ENCODE assay signal across 8 cellular contexts in the genomic region with DNA sequence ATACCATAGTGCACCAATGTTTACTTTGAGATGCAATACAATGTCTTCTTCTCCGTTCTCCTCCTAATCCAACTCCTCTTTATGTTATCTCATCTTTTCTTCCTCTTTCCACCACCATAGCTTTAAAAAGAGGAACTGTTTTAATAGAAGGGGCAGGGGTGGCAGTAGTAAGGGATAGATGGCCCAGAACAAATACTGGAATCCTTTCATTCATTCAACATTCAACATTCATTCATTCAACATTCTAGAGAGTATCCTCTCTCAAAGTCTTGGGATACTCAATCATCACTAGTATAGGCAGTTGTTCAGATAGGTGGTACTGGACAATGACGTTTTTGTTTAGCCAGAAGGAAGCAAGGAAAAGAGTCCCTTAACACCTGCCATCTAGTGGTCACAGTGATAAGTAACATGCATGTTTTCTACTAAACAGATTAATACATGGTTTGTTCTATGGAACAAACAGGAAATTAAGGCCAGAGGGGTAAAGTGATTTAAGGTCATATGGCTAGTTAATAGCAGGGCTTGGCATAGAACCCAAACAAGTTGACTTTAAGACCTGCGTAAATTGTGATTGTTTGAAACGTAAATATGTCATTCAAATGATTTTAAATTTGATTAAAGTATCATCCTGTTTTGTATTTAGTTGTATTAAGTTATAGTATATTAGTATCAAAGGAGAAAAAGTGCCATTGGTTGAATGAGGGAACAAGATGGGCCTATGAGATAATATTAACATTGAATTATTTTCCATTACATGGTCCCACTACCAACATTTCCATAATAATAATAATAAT. TPM values are rescaled to one million over a fixed set of nuclear protein-coding genes. Genes with fewer than 3 reads are reported as not detected.
A peak's percentile ranks its signal among the peaks of the same experiment; 100 is the strongest.
DNase-seq lines count a peak whose midpoint lies in the region; ATAC-seq, FAIRE-seq and TF ChIP-seq lines count a peak whose summit lies in the region.

No MANE protein-coding gene starts in this region.

- WGBS in HepG2 (ENCODE audit: low lambda C conversion rate): 55% methylated on average over 4 of the region's 4 CpGs

- TF ChIP-seq EP300 in HepG2 (IDR thresholded peaks at IDR 0.05; ENCODE audit: low read depth in 2 of 2, low read length in 2 of 2) (no peak), HepG2 (CRISPR knock-in tag; IDR thresholded peaks at IDR 0.05; ENCODE audit: borderline replicate concordance) (no peak)

- H3K79me2 ChIP-seq in HCT116 (ENCODE audit: insufficient read depth, low read length) (peaks cover 23% of the 10 kb centered on the region), HepG2 (ENCODE audit: insufficient read depth, low read length) (peaks cover 11% of the 10 kb centered on the region)

- H2AFZ ChIP-seq in HCT116 (ENCODE audit: low read depth, low read length, poor library complexity, severe bottlenecking) (no peak overlapping the region), HepG2 (ENCODE audit: low read length) (no peak overlapping the region)

- no peak overlapping the region for H3K9ac ChIP-seq in HCT116 (ENCODE audit: low read length)
- no peak overlapping the region for H3K9ac ChIP-seq in HepG2 (ENCODE audit: insufficient read depth, low read depth, low read length)

- TF ChIP-seq RAD21 in HCT116 (IDR thresholded peaks at IDR 0.05; ENCODE audit: low read depth) (peak; percentile 42), HepG2 (CRISPR knock-in tag; IDR thresholded peaks at IDR 0.05) (0 out of 2 replicates have a peak, but pooled peaks have one; percentile 18)

- peaks cover 18% of the 10 kb centered on the region for H3K4me1 Mint-ChIP-seq in CD8-positive, alpha-beta T cell (ENCODE audit: low read depth)

- in situ Hi-C loops in astrocyte of the spinal cord (cut with HindIII; ENCODE audit: low sequenced_read_pairs) (no loop called here), HepG2 (cut with HindIII; ENCODE audit: extremely low pct_ligation_motif_present, low pct_unique_long_range_greater_than_20kb) (loop anchor here (5.0 kb wide), 1 partner anchor 403 kb away; no protein-coding TSS in a partner anchor)

- intact Hi-C loops in CD8-positive, alpha-beta T cell (cut with DNase I, micrococcal nuclease): loop anchor here (5.0 to 10.0 kb wide), 5 partner anchors 307 to 1287 kb away; partner anchors contain the start of genes ABCC5 (in 1 of the 2), SENP2 (in 1 of the 2), TBCCD1 (in 1 of the 2) and TRA2B (in 1 of the 2)
- intact Hi-C loops in HCT116 (cut with micrococcal nuclease): loop anchor here (2.0 kb wide), 1 partner anchor 406 kb away; no protein-coding TSS in a partner anchor
- intact Hi-C loops in HepG2 (cut with micrococcal nuclease; ENCODE audit: unreplicated experiment): loop anchor here (1.0 to 2.0 kb wide), 2 partner anchors 26 to 405 kb away; partner anchors contain the start of gene EHHADH
- intact Hi-C loops in posterior cingulate gyrus (cut with DNase I): no loop called here

- no peaks in the 10 kb centered on the region for H3K9me2 ChIP-seq in HCT116 (ENCODE audit: insufficient read depth)

- H3K4me3 Mint-ChIP-seq in CD8-positive, alpha-beta T cell: no peak overlapping the region

- H3K9me3 ChIP-seq in CD8-positive, alpha-beta T cell (ENCODE audit: low read length): no peaks in the 10 kb centered on the region
- H3K9me3 ChIP-seq in HCT116 (ENCODE audit: control insufficient read depth in 1 of 2, insufficient read depth in 1 of 2, low read depth in 1 of 2, low read length in 2 of 2): no peaks in the 10 kb centered on the region
- H3K9me3 ChIP-seq in HepG2 (ENCODE audit: low read length): no peaks in the 10 kb centered on the region

- CTCF ChIA-PET in CD8-positive, alpha-beta T cell (lab: Charles Lee): no interaction called here
- CTCF ChIA-PET in HCT116 (lab: Charles Lee): interaction anchor here (1.0 kb wide), 1 partner anchor 11 kb away, joined by 3 read pairs; no protein-coding TSS in a partner anchor
- CTCF ChIA-PET in HepG2 (lab: Yijun Ruan, JAX; ENCODE audit: low intra/inter-chr PET ratio, low total read pairs): interaction anchor here (1.2 kb wide), 1 partner anchor 405 kb away, joined by 3 read pairs; no protein-coding TSS in a partner anchor

- FAIRE-seq in HepG2 (lab: Jason Lieb, UNC): peak; percentile 60

- RAD21 ChIA-PET in HCT116 (lab: Charles Lee; ENCODE audit: low non-redundant PET in 1 of 2, low total read pairs in 2 of 2, uncharacterized antibody in 2 of 2, unreplicated experiment in 2 of 2): no interaction called here

- BruUV-seq in HCT116 (replicated peaks; lab: Mats Ljungman, UMichigan): no TSS peak
- BruUV-seq in HepG2 (replicated peaks; lab: Mats Ljungman, UMichigan): no TSS peak

- H3K27ac Mint-ChIP-seq in CD8-positive, alpha-beta T cell: no peak overlapping the region

- H4K20me1 ChIP-seq in HCT116 (ENCODE audit: insufficient read depth): no peaks in the 10 kb centered on the region
- no peaks in the 10 kb centered on the region for H4K20me1 ChIP-seq in HepG2 (ENCODE audit: insufficient read depth, low read length)

- peak; percentile 53 for TF ChIP-seq CTCF in CD8-positive, alpha-beta T cell (IDR thresholded peaks at IDR 0.05)
- TF ChIP-seq CTCF in HCT116 (IDR thresholded peaks at IDR 0.05 in 2 of 3, conservative IDR thresholded peaks at IDR 0.05 in 1 of 3; ENCODE audit: borderline replicate concordance in 1 of 3, insufficient read depth in 1 of 3, low read depth in 2 of 3, low read length in 2 of 3): peak; percentile 57 to 79 (median 68); a peak in 5 of 6 replicates
- TF ChIP-seq CTCF in astrocyte of the spinal cord (IDR thresholded peaks at IDR 0.05; ENCODE audit: low read depth, low read length): peak; percentile 68
- TF ChIP-seq CTCF in HepG2 (CRISPR knock-in tag; IDR thresholded peaks at IDR 0.05): peak; percentile 77

- H3K4me2 ChIP-seq in HCT116 (ENCODE audit: low read length) (peak overlapping the region; percentile 49; the same call in 1 of the 2 replicates), HepG2 (ENCODE audit: low read depth, low read length) (peak overlapping the region; percentile 48)

- peaks cover 8% of the 10 kb centered on the region for H3K36me3 Mint-ChIP-seq in CD8-positive, alpha-beta T cell

- H3K36me3 ChIP-seq in CD8-positive, alpha-beta T cell (ENCODE audit: insufficient read depth, low read length): no peaks in the 10 kb centered on the region
- no peaks in the 10 kb centered on the region for H3K36me3 ChIP-seq in HCT116 (ENCODE audit: control insufficient read depth in 1 of 2, insufficient read depth in 2 of 2, low read length in 2 of 2)
- no peaks in the 10 kb centered on the region for H3K36me3 ChIP-seq in HepG2 (replicated peaks in 1 of 2; ENCODE audit: control insufficient read depth in 1 of 2, insufficient read depth in 2 of 2, low read length in 2 of 2)

- no peak for ATAC-seq in CD8-positive, alpha-beta T cell
- ATAC-seq in HCT116 (peak; percentile 65), HepG2 (peak; percentile 28; the same call in 2 of the 3 replicates), HG03095 (IDR thresholded peaks at IDR 0.05; ENCODE audit: unreplicated experiment) (no peak)

- H3K27ac ChIP-seq in CD8-positive, alpha-beta T cell (ENCODE audit: low read depth, low read length): no peak overlapping the region
- no peak overlapping the region for H3K27ac ChIP-seq in HCT116 (ENCODE audit: low read depth, low read length)
- no peak overlapping the region for H3K27ac ChIP-seq in HepG2 (ENCODE audit: extremely low read length, insufficient read depth, low read length)

- POLR2A ChIA-PET in CD8-positive, alpha-beta T cell (lab: Charles Lee): no interaction called here
- POLR2A ChIA-PET in HCT116 (lab: Charles Lee) (no interaction called here), HepG2 (lab: Yijun Ruan, JAX) (no interaction called here)

- H3K27me3 Mint-ChIP-seq in CD8-positive, alpha-beta T cell (ENCODE audit: low read depth): peaks cover 37% of the 10 kb centered on the region

- no peak overlapping the region for H3K4me3 ChIP-seq in CD8-positive, alpha-beta T cell (ENCODE audit: low read depth, low read length)
- H3K4me3 ChIP-seq in HCT116 (replicated peaks in 1 of 2; ENCODE audit: low read depth in 1 of 2, low read length in 2 of 2) (no peak overlapping the region), astrocyte of the spinal cord (ENCODE audit: low read depth, low read length) (no peak overlapping the region), HepG2 (replicated peaks in 1 of 3; ENCODE audit: insufficient read depth in 1 of 3, low read depth in 2 of 3, low read length in 3 of 3) (no peak overlapping the region)

- TF ChIP-seq POLR2A in HCT116 (IDR thresholded peaks at IDR 0.05; ENCODE audit: borderline replicate concordance, extremely low read depth, insufficient read depth, insufficient read length): no peak
- TF ChIP-seq POLR2A in HepG2 (IDR thresholded peaks at IDR 0.05; ENCODE audit: insufficient read depth in 1 of 2, low read depth in 2 of 2, low read length in 2 of 2): no peak

- no peaks in the 10 kb centered on the region for H3K27me3 ChIP-seq in CD8-positive, alpha-beta T cell (ENCODE audit: insufficient read depth, low read length)
- H3K27me3 ChIP-seq in HCT116 (ENCODE audit: insufficient read depth, low read length) (no peaks in the 10 kb centered on the region), HepG2 (ENCODE audit: control insufficient read depth in 1 of 2, insufficient read depth in 2 of 2, low read length in 2 of 2) (no peaks in the 10 kb centered on the region; a peak in 2 of 5 replicates)

- peaks cover 14% of the 10 kb centered on the region for H3K4me1 ChIP-seq in CD8-positive, alpha-beta T cell (ENCODE audit: insufficient read depth, low read length)
- H3K4me1 ChIP-seq in HCT116 (ENCODE audit: control insufficient read depth in 1 of 2, insufficient read depth in 2 of 2, low read length in 2 of 2) (peaks cover 6 to 21% of the 10 kb centered on the region in 2 experiments; a peak in 3 of 4 replicates), HepG2 (ENCODE audit: insufficient read depth, low read length) (peaks cover 49% of the 10 kb centered on the region)

- no peaks in the 10 kb centered on the region for H3K9me3 Mint-ChIP-seq in CD8-positive, alpha-beta T cell

- no peak for DNase-seq in CD8-positive, alpha-beta T cell
- DNase-seq in HCT116 (ENCODE audit: low read depth, low spot score): peak; percentile 75
- DNase-seq in NCI-H510A treated with DMSO at 0.1 percent for 48 hours (lab: John Stamatoyannopoulos, UW): peak; percentile 87
- peak; percentile 60 for DNase-seq in astrocyte of the spinal cord (ENCODE audit: low read depth, low spot score)
- peak; percentile 78 for DNase-seq in HepG2 (ENCODE audit: low spot score)
- no peak for DNase-seq in cortex of kidney (lab: John Stamatoyannopoulos, UW)
- DNase-seq in posterior cingulate gyrus: no peak

RNA-seq across cellular contexts. Expression of gene EHHADH, which starts 26.9 kb away (rescaled TPM):
- total RNA-seq in CD8-positive, alpha-beta T cell: under 1 TPM; 0.28 to 0.73 TPM
- total RNA-seq in HCT116 (2021; ENCODE audit: unreplicated experiment): 10.7 TPM
- polyA plus RNA-seq in HCT116 (2012): 3.0 and 4.4 TPM in 2 replicates
- total RNA-seq in HepG2 (2016; rRNA removed; fragmentation: Illumina TruSeq; extraction: Trizol): 38.9 and 59.1 TPM in 2 replicates
- total RNA-seq in HepG2 (2016; cell fraction: cytosol; rRNA removed; fragmentation: Illumina TruSeq; extraction: Trizol; ENCODE audit: low read depth): 3.7 and 5.5 TPM in 2 replicates
- 40.5 and 57.0 TPM in 2 replicates for total RNA-seq in HepG2 (2016; cell fraction: insoluble cytoplasmic fraction; rRNA removed; fragmentation: Illumina TruSeq; extraction: Trizol)
- total RNA-seq in HepG2 (2016; cell fraction: membrane; rRNA removed; fragmentation: Illumina TruSeq; extraction: Trizol): 9.7 and 12.0 TPM in 2 replicates
- 34.2 and 38.8 TPM in 2 replicates for total RNA-seq in HepG2 (2016; cell fraction: nucleus; rRNA removed; fragmentation: Illumina TruSeq; extraction: Trizol)
- 14.1 and 14.5 TPM in 2 replicates for polyA plus RNA-seq in HepG2 (2011; rRNA removed)
- polyA plus RNA-seq in HepG2 (2011; cell fraction: cytosol; rRNA removed): 10.6 and 13.3 TPM in 2 replicates
- polyA plus RNA-seq in HepG2 (2011; cell fraction: nucleus; rRNA removed): 3.9 and 6.8 TPM in 2 replicates
- polyA plus RNA-seq in HepG2 (2012): 17.8 and 33.4 TPM in 2 replicates
- 1.9 and 2.0 TPM in 2 replicates for polyA plus RNA-seq in HepG2 (2016; cell fraction: cytosol; fragmentation: Illumina TruSeq; extraction: Trizol; ENCODE audit: low read depth)
- 46.6 and 47.5 TPM in 2 replicates for polyA plus RNA-seq in HepG2 (2016; cell fraction: insoluble cytoplasmic fraction; fragmentation: Illumina TruSeq; extraction: Trizol; ENCODE audit: low read depth)
- 4.9 and 6.1 TPM in 2 replicates for polyA plus RNA-seq in HepG2 (2016; cell fraction: membrane; fragmentation: Illumina TruSeq; extraction: Trizol; ENCODE audit: low read depth)
- polyA plus RNA-seq in HepG2 (2016; cell fraction: nucleus; fragmentation: Illumina TruSeq; extraction: Trizol; ENCODE audit: insufficient read depth, low read depth): 22.4 and 23.4 TPM in 2 replicates
- 5.1 and 33.8 TPM in 2 replicates for polyA minus RNA-seq in HepG2 (2011; rRNA and poly(A)+ RNA removed; ENCODE audit: low replicate concordance)
- polyA minus RNA-seq in HepG2 (2011; cell fraction: cytosol; rRNA and poly(A)+ RNA removed): 25.6 and 27.5 TPM in 2 replicates
- polyA minus RNA-seq in HepG2 (2011; cell fraction: nucleus; rRNA and poly(A)+ RNA removed): 51.2 and 66.1 TPM in 2 replicates

Comparison
In these comparisons a context has a peak if more than half of its experiments do, and no peak if none do; other contexts are left out.
1. ATAC-seq: peak in HCT116 (single experiment) and HepG2 (single experiment); none in CD8-positive, alpha-beta T cell (single experiment) and HG03095 (single experiment).
2. DNase-seq: peak in HCT116 (single experiment), NCI-H510A treated with DMSO at 0.1 percent for 48 hours (single experiment), astrocyte of the spinal cord (single experiment) and HepG2 (single experiment); none in CD8-positive, alpha-beta T cell (0 of 7), cortex of kidney (single experiment) and posterior cingulate gyrus (0 of 10).
3. Peak in every context shown above with its lines, with median percentiles within 50 percentile points of each other: CTCF ChIP-seq.